Comparison of ENCODE assay signal across 22 cellular contexts in the genomic region with DNA sequence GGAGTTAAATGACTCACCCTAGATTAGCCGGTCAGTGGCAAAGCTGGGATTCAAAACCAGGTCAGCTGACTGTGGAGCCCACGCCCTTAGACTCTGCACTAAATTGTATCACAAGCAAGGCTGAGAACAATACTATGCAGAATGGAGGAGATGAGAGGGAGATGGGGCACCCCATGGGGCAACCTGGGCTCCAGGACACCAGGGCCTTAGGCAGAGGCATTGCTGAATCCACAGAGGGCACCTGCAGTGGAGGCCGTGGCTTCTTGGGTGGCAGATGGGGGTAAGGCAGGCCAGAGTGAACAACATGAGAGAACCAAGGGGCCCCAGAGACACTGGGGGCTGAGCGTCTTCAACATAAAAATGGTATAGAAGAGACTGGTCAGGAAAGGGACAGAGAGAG.
"Had no signal": no experiment of that assay in that cellular context is flagged by ENCODE, and none has a peak within 500 bp of the region (broad histone marks: within the 10 kb centered on the region; RNA-seq: fewer than 3 reads in every experiment).

No MANE protein-coding gene starts in this region.

- ATAC-seq: activated T-cell treated with anti-CD3 and anti-CD28 coated beads, Interleukin-2, amount 50 U/mL, for 4 hours; K562; T-helper 17 cell had no signal

- H3K36me3 ChIP-seq: cardiac muscle cell had no signal

- H3K4me3 ChIP-seq: cardiac muscle cell, K562 had no signal

- H3K27me3 ChIP-seq: cardiac muscle cell had no signal

- DNase-seq: activated CD4-positive, alpha-beta memory T cell treated with anti-CD3 and anti-CD28 coated beads for 36 hours; activated CD4-positive, alpha-beta T cell treated with anti-CD3 and anti-CD28 coated beads, Interleukin-2, amount 10 ng/mL, durations not matched to agents 7 days and 5 days; activated CD4-positive, CD25-positive, alpha-beta regulatory T cell; activated CD8-positive, alpha-beta memory T cell treated with anti-CD3 and anti-CD28 coated beads for 24 hours; activated effector memory CD4-positive, alpha-beta T cell treated with anti-CD3 and anti-CD28 coated beads, Interleukin-2, amount 50 U/mL, for 16 hours; activated naive CD4-positive, alpha-beta T cell treated with anti-CD3 and anti-CD28 coated beads for 36 hours; activated T-cell treated with anti-CD3 and anti-CD28 coated beads, Interleukin-2, amount 50 U/mL, for 4 hours; amygdala; Karpas-422; NCI-H1048; NCI-H146; NCI-H187 treated with DMSO at 0.1 percent for 48 hours; NCI-H2081 treated with DMSO at 0.1 percent for 48 hours; NCI-H2171; NCI-H2227 treated with DMSO at 0.1 percent for 48 hours; NCI-H526; NCI-H774; SIG-M5; T-helper 17 cell; T-helper 9 cell had no signal

- H3K27ac ChIP-seq: cardiac muscle cell had no signal
